In genomic region chr1:172774561-172774960, GRCh38 we compare ENCODE assay signal across 1 cellular context.
TF ChIP-seq lines count a peak whose summit lies in the region.

No MANE protein-coding gene starts in this region.

TF ChIP-seq in IMR-90, 13 proteins besides CTCF, POLR2A, EP300 and RAD21:
- TF ChIP-seq CEBPB (IDR thresholded peaks at IDR 0.05; ENCODE audit: low read depth, low read length) (no peak), RFX5 (IDR thresholded peaks at IDR 0.05; ENCODE audit: low read depth, low read length) (no peak), BHLHE40 (IDR thresholded peaks at IDR 0.05; ENCODE audit: low read depth, low read length) (no peak), ELK1 (IDR thresholded peaks at IDR 0.05; ENCODE audit: borderline replicate concordance, low read depth, low read length) (no peak), MAFK (IDR thresholded peaks at IDR 0.05; ENCODE audit: low read depth, low read length) (no peak)
